In genomic region chr13:21079206-21079605, GRCh38 we compare ENCODE assay signal across 18 cellular contexts. TPM values are rescaled to one million over a fixed set of nuclear protein-coding genes. Genes with fewer than 3 reads are reported as not detected.
DNase-seq lines count a peak whose midpoint lies in the region; ATAC-seq, FAIRE-seq and TF ChIP-seq lines count a peak whose summit lies in the region.
"Had no signal": no experiment of that assay in that cellular context is flagged by ENCODE, and none has a peak within 500 bp of the region (broad histone marks: within the 10 kb centered on the region; RNA-seq: fewer than 3 reads in every experiment).

No MANE protein-coding gene starts in this region.

- peaks cover 2% of the 10 kb centered on the region for H3K27me3 Mint-ChIP-seq in astrocyte (ENCODE audit: low read depth, unreplicated experiment)

- H3F3A ChIP-seq in smooth muscle cell (ENCODE audit: low read depth), result peaks cover 5% of the 10 kb centered on the region

- TF ChIP-seq CTCF in IMR-90 (conservative IDR thresholded peaks at IDR 0.05; ENCODE audit: low read depth, low read length) (no peak), astrocyte (IDR thresholded peaks at IDR 0.05; ENCODE audit: insufficient read depth, low read depth, low read length) (no peak), fibroblast of the aortic adventitia (IDR thresholded peaks at IDR 0.05; ENCODE audit: insufficient read depth, low read length) (no peak), smooth muscle cell (IDR thresholded peaks at IDR 0.05; ENCODE audit: borderline replicate concordance, insufficient read depth, poor library complexity, severe bottlenecking) (no peak), testis (IDR thresholded peaks at IDR 0.05) (no peak)

- TF ChIP-seq POLR2A in IMR-90 (IDR thresholded peaks at IDR 0.05; ENCODE audit: low read depth, low read length) (no peak), testis (IDR thresholded peaks at IDR 0.05) (no peak)

- H3K27ac ChIP-seq in IMR-90 (ENCODE audit: insufficient read depth, low read length) (no peak overlapping the region), astrocyte (ENCODE audit: low read depth, low read length) (peak overlapping the region; percentile 71), smooth muscle cell (ENCODE audit: low read depth) (peak overlapping the region; percentile 80), testis (no peak overlapping the region)

- no peak overlapping the region for H3K56ac ChIP-seq in IMR-90 (ENCODE audit: extremely low read depth, insufficient read depth, low read length)

- TF ChIP-seq RAD21 in IMR-90 (IDR thresholded peaks at IDR 0.05; ENCODE audit: low read length), result no peak

- peak overlapping the region; percentile 44; the same call in 1 of the 2 replicates for H4K5ac ChIP-seq in IMR-90 (ENCODE audit: low read depth, low read length)

- no TSS peak for BruUV-seq in IMR-90 (replicated peaks; lab: Mats Ljungman, UMichigan)

- peak overlapping the region; percentile 91 for H3K27ac Mint-ChIP-seq in astrocyte (ENCODE audit: unreplicated experiment)
- H3K27ac Mint-ChIP-seq: activated naive CD4-positive, alpha-beta T cell treated with anti-CD3 and anti-CD28 coated beads, Interleukin-2, amount 50 U/mL, for 24 hours had no signal

- H2BK120ac ChIP-seq in IMR-90 (ENCODE audit: low read depth, low read length), result peak overlapping the region; percentile 64; the same call in 1 of the 2 replicates

- H3K79me2 ChIP-seq in astrocyte (ENCODE audit: insufficient read depth, low read length), result no peaks in the 10 kb centered on the region
- no peaks in the 10 kb centered on the region for H3K79me2 ChIP-seq in smooth muscle cell (ENCODE audit: low read depth)

- DNase-seq in IMR-90, result no peak
- peak; percentile 50 for DNase-seq in astrocyte (ENCODE audit: low read depth)
- DNase-seq in fibroblast of the aortic adventitia (ENCODE audit: low read depth), result peak; percentile 57
- no peak for DNase-seq in smooth muscle cell (lab: John Stamatoyannopoulos, UW; ENCODE audit: unreplicated experiment)
- DNase-seq in stimulated activated CD4-positive, alpha-beta T cell treated with anti-CD3 and anti-CD28 coated beads, Interleukin-2, amount 100 ng/mL, for 48 hours, result no peak
- no peak for DNase-seq in RKO (ENCODE audit: low spot score)
- DNase-seq in testis, result no peak
- no peak for DNase-seq in HUDEP-2 (lab: John Stamatoyannopoulos, UW; ENCODE audit: unreplicated experiment in 76 of 76)
- DNase-seq: DMS79 treated with DMSO at 0.1 percent for 48 hours; KG1; left colon; NCI-H1092 treated with DMSO at 0.1 percent for 48 hours; occipital lobe; SHP77 treated with DMSO at 0.1 percent for 48 hours; stimulated activated naive CD8-positive, alpha-beta T cell treated with anti-CD3 and anti-CD28 coated beads, Interleukin-15, Interleukin-2, amounts not matched to agents 100 U/mL and 50 U/mL, for 24 hours had no signal

- no peak overlapping the region for H2AK9ac ChIP-seq in IMR-90 (replicated peaks; ENCODE audit: low read depth, low read length, poor library complexity)

- WGBS in IMR-90 (ENCODE audit: extremely low coverage in 2 of 2, insufficient read length in 1 of 2), 2 experiments, result no CpG with 5 or more reads among the region's 4 CpGs
- WGBS in smooth muscle cell (ENCODE audit: low lambda C conversion rate), result 92% methylated on average over 4 of the region's 4 CpGs
- 71 to 77% methylated on average over 4 of the region's 4 CpGs for WGBS in testis, 2 donors

- dilution Hi-C loops in IMR-90 (cut with HindIII; ENCODE audit: low sequenced_read_pairs, unreplicated experiment), result no loop called here

- H3K36me3 ChIP-seq in IMR-90 (ENCODE audit: control insufficient read depth, insufficient read depth, low read length) (no peaks in the 10 kb centered on the region), astrocyte (ENCODE audit: insufficient read depth, low read length) (no peaks in the 10 kb centered on the region), smooth muscle cell (ENCODE audit: low read depth) (no peaks in the 10 kb centered on the region), testis (ENCODE audit: low read depth, missing control alignments) (no peaks in the 10 kb centered on the region)
- H3K36me3 ChIP-seq: gastroesophageal sphincter had no signal

- intact Hi-C loops in IMR-90 (cut with micrococcal nuclease) (no loop called here), testis (cut with DNase I; ENCODE audit: low total_unique reads) (no loop called here)

- H3K4me1 ChIP-seq in IMR-90 (ENCODE audit: control insufficient read depth, insufficient read depth, low read length), result peaks cover 6% of the 10 kb centered on the region; the same call in 1 of the 2 replicates
- H3K4me1 ChIP-seq in astrocyte (ENCODE audit: insufficient read depth, low read length), result peaks cover 25% of the 10 kb centered on the region
- H3K4me1 ChIP-seq in smooth muscle cell (ENCODE audit: low read depth), result no peaks in the 10 kb centered on the region
- peaks cover 6% of the 10 kb centered on the region for H3K4me1 ChIP-seq in testis

- peak overlapping the region; percentile 75 for H2BK20ac ChIP-seq in IMR-90 (ENCODE audit: low read depth, low read length)

- H2AFZ ChIP-seq in IMR-90 (replicated peaks; ENCODE audit: low read length, poor library complexity) (no peak overlapping the region), astrocyte (ENCODE audit: low read depth, low read length) (no peak overlapping the region), smooth muscle cell (ENCODE audit: low read depth) (no peak overlapping the region)

- FAIRE-seq in astrocyte (lab: Jason Lieb, UNC), result no peak

- peaks cover 28% of the 10 kb centered on the region for H3K4me1 Mint-ChIP-seq in astrocyte (ENCODE audit: low read depth, unreplicated experiment)

- peaks cover 8% of the 10 kb centered on the region; the same call in 1 of the 2 replicates for H3K9me1 ChIP-seq in IMR-90 (ENCODE audit: insufficient read depth, low read length)

- no peaks in the 10 kb centered on the region for H3K9me3 Mint-ChIP-seq in astrocyte (ENCODE audit: unreplicated experiment)
- H3K9me3 Mint-ChIP-seq: activated naive CD4-positive, alpha-beta T cell treated with anti-CD3 and anti-CD28 coated beads, Interleukin-2, amount 50 U/mL, for 24 hours had no signal

- peak overlapping the region in 1 of 2 experiments; percentile 58; a peak in 1 of 4 replicates for H4K8ac ChIP-seq in IMR-90 (ENCODE audit: low read depth in 2 of 2, low read length in 2 of 2)

- peak overlapping the region; percentile 52 for H2BK5ac ChIP-seq in IMR-90 (ENCODE audit: low read depth, low read length, poor library complexity, severe bottlenecking)

- H3K4ac ChIP-seq in IMR-90 (ENCODE audit: low read depth, low read length), result peak overlapping the region; percentile 40; the same call in 1 of the 2 replicates

- in situ Hi-C loops in IMR-90 (cut with MboI; ENCODE audit: low sequenced_read_pairs), result loop anchor here (10.0 kb wide), 1 partner anchor 64 kb away; no protein-coding TSS in a partner anchor

- no peaks in the 10 kb centered on the region for H3K9me3 ChIP-seq in IMR-90 (ENCODE audit: control insufficient read depth, insufficient read depth, low read length)
- H3K9me3 ChIP-seq in astrocyte (ENCODE audit: insufficient read depth, low read depth, low read length), result no peaks in the 10 kb centered on the region
- H3K9me3 ChIP-seq in smooth muscle cell (replicated peaks; ENCODE audit: low read depth), result no peaks in the 10 kb centered on the region
- no peaks in the 10 kb centered on the region for H3K9me3 ChIP-seq in testis
- H3K9me3 ChIP-seq: body of pancreas, gastroesophageal sphincter had no signal

- H2BK15ac ChIP-seq in IMR-90 (ENCODE audit: low read depth, low read length), result peak overlapping the region; percentile 76; the same call in 2 of the 3 replicates

- POLR2A ChIA-PET in IMR-90 (lab: Charles Lee; ENCODE audit: unreplicated experiment), result no interaction called here

- H3K79me1 ChIP-seq in IMR-90 (ENCODE audit: low read depth in 1 of 2, low read length in 2 of 2), result peaks cover 0 to 3% of the 10 kb centered on the region in 2 experiments; a peak in 2 of 4 replicates

- H3K9ac ChIP-seq in IMR-90 (ENCODE audit: low read depth, low read length) (no peak overlapping the region), astrocyte (ENCODE audit: low read length) (peak overlapping the region; percentile 68), smooth muscle cell (ENCODE audit: low read depth) (peak overlapping the region; percentile 11)

- no peak overlapping the region; the same call in 1 of the 2 replicates for H2AK5ac ChIP-seq in IMR-90 (ENCODE audit: low read depth, low read length)

- no peak for ATAC-seq in IMR-90 (ENCODE audit: low read depth)
- ATAC-seq: left colon; stimulated activated naive CD8-positive, alpha-beta T cell treated with anti-CD3 and anti-CD28 coated beads, Interleukin-15, Interleukin-2, amounts not matched to agents 100 U/mL and 50 U/mL, for 24 hours had no signal

- H3K4me3 Mint-ChIP-seq in astrocyte (ENCODE audit: unreplicated experiment), result no peak overlapping the region
- H3K4me3 Mint-ChIP-seq: activated naive CD4-positive, alpha-beta T cell treated with anti-CD3 and anti-CD28 coated beads, Interleukin-2, amount 50 U/mL, for 24 hours had no signal

- H4K20me1 ChIP-seq in IMR-90 (ENCODE audit: insufficient read depth, low read length) (no peaks in the 10 kb centered on the region), astrocyte (ENCODE audit: insufficient read depth, low read length) (no peaks in the 10 kb centered on the region), smooth muscle cell (ENCODE audit: low read depth) (no peaks in the 10 kb centered on the region)

- CTCF ChIA-PET in IMR-90 (lab: Yijun Ruan, JAX), result no interaction called here

- H3K4me3 ChIP-seq in IMR-90 (ENCODE audit: insufficient read depth, low read depth, low read length), result no peak overlapping the region
- no peak overlapping the region for H3K4me3 ChIP-seq in astrocyte (ENCODE audit: insufficient read depth, low read depth, low read length)
- no peak overlapping the region for H3K4me3 ChIP-seq in fibroblast of the aortic adventitia (ENCODE audit: low read depth, low read length)
- no peak overlapping the region for H3K4me3 ChIP-seq in smooth muscle cell
- H3K4me3 ChIP-seq in testis, result no peak overlapping the region
- H3K4me3 ChIP-seq: body of pancreas, gastroesophageal sphincter had no signal

- 0 out of 2 replicates have a peak overlapping the region, but pooled peaks have one; percentile 19 for H4K91ac ChIP-seq in IMR-90 (ENCODE audit: insufficient read depth, low read depth, low read length)

- peak overlapping the region; percentile 15; the same call in 1 of the 2 replicates for H3K18ac ChIP-seq in IMR-90 (ENCODE audit: low read depth, low read length)

- H3K4me2 ChIP-seq in IMR-90 (ENCODE audit: low read depth, low read length) (no peak overlapping the region), astrocyte (ENCODE audit: low read length) (peak overlapping the region; percentile 79), smooth muscle cell (peak overlapping the region; percentile 53)

- peak overlapping the region; percentile 12; the same call in 1 of the 2 replicates for H3K14ac ChIP-seq in IMR-90 (replicated peaks; ENCODE audit: low read depth, low read length)

- 0 out of 2 replicates have a peak overlapping the region, but pooled peaks have one; percentile 7 for H3K23ac ChIP-seq in IMR-90 (ENCODE audit: low read depth, low read length)

- H3K36me3 Mint-ChIP-seq in astrocyte (ENCODE audit: low read depth, unreplicated experiment), result no peaks in the 10 kb centered on the region
- H3K36me3 Mint-ChIP-seq: activated naive CD4-positive, alpha-beta T cell treated with anti-CD3 and anti-CD28 coated beads, Interleukin-2, amount 50 U/mL, for 24 hours had no signal

- H3K27me3 ChIP-seq in IMR-90 (ENCODE audit: control insufficient read depth, insufficient read depth, low read length) (no peaks in the 10 kb centered on the region), astrocyte (ENCODE audit: insufficient read depth, low read length) (no peaks in the 10 kb centered on the region), smooth muscle cell (ENCODE audit: low read depth) (no peaks in the 10 kb centered on the region), testis (no peaks in the 10 kb centered on the region)
- H3K27me3 ChIP-seq: body of pancreas, gastroesophageal sphincter had no signal

RNA-seq across cellular contexts. Expression of gene LATS2, which starts 17.8 kb away (rescaled TPM):
- total RNA-seq in IMR-90 (2012; rRNA removed) (12.7 and 16.4 TPM in 2 replicates), astrocyte (46.3 and 46.7 TPM in 2 replicates), fibroblast of the aortic adventitia (ENCODE audit: low replicate concordance) (19.3 and 24.5 TPM in 2 replicates), smooth muscle cell (20.8 and 26.4 TPM in 2 replicates), testis (10 to 100 TPM; 36.5 to 40.2 TPM)
- polyA plus RNA-seq in IMR-90 (2012; rRNA removed) (22.4 and 36.9 TPM in 2 replicates), smooth muscle cell (6.9 and 8.9 TPM in 2 replicates), testis (ENCODE audit: insufficient read depth, low read depth, low replicate concordance) (35.6 TPM)
- polyA plus RNA-seq in IMR-90 (2012; cell fraction: cytosol; rRNA removed), result 18.2 and 24.6 TPM in 2 replicates
- 41.2 and 51.8 TPM in 2 replicates for polyA plus RNA-seq in IMR-90 (2012; cell fraction: nucleus; rRNA removed; ENCODE audit: low replicate concordance)

Comparison
In these comparisons a context has a peak if more than half of its experiments do, and no peak if none do; other contexts are left out.
1. DNase-seq: peak in astrocyte (single experiment) and fibroblast of the aortic adventitia (single experiment); none in IMR-90 (single experiment), smooth muscle cell (single experiment), stimulated activated CD4-positive, alpha-beta T cell treated with anti-CD3 and anti-CD28 coated beads, Interleukin-2, amount 100 ng/mL, for 48 hours (0 of 2), RKO (single experiment), testis (single experiment) and HUDEP-2 (0 of 76).
2. H3K27ac ChIP-seq: peak in astrocyte (single experiment) and smooth muscle cell (single experiment); none in IMR-90 (single experiment) and testis (0 of 2).